Comparison of ENCODE assay signal across 14 cellular contexts in genomic region chr1:174626031-174627020, GRCh38.
DNase-seq lines count a peak whose midpoint lies in the region; ATAC-seq and TF ChIP-seq lines count a peak whose summit lies in the region.
"Had no signal": no experiment of that assay in that cellular context is flagged by ENCODE, and none has a peak within 500 bp of the region (broad histone marks: within the 10 kb centered on the region; RNA-seq: fewer than 3 reads in every experiment).

No MANE protein-coding gene starts in this region.

- H3K27me3 ChIP-seq in PC-3 (ENCODE audit: low read length): no peaks in the 10 kb centered on the region
- H3K27me3 ChIP-seq: esophagus squamous epithelium, sigmoid colon had no signal

- no peaks in the 10 kb centered on the region for H3K9me2 ChIP-seq in PC-3 (replicated peaks; ENCODE audit: low read length)

- CTCF ChIA-PET in PC-3 (lab: Charles Lee): no interaction called here

- H3K4me2 ChIP-seq in PC-3 (ENCODE audit: low read length): peak overlapping the region; percentile 16; the same call in 1 of the 2 replicates

- no peak for TF ChIP-seq CTCF in PC-3 (conservative IDR thresholded peaks at IDR 0.05; ENCODE audit: low read depth, low read length)

- POLR2A ChIA-PET in PC-3 (lab: Charles Lee; ENCODE audit: unreplicated experiment): interaction anchor here (0.6 kb wide), 1 partner anchor 10 kb away, joined by 3 read pairs; no protein-coding TSS in a partner anchor

- no peak overlapping the region for H3K4me3 ChIP-seq in PC-3 (ENCODE audit: low read length)
- H3K4me3 ChIP-seq: esophagus squamous epithelium, sigmoid colon had no signal

- no peak overlapping the region for H3K9ac ChIP-seq in PC-3 (ENCODE audit: low read length)

- intact Hi-C loops in PC-3 (cut with micrococcal nuclease): no loop called here

- H2AFZ ChIP-seq in PC-3 (ENCODE audit: low read length): no peak overlapping the region

- no peak for ATAC-seq in PC-3
- no peak for ATAC-seq in HG02588 (IDR thresholded peaks at IDR 0.05; ENCODE audit: unreplicated experiment)
- no peak for ATAC-seq in GM21360 (IDR thresholded peaks at IDR 0.05; ENCODE audit: unreplicated experiment)
- ATAC-seq: activated CD4-positive, alpha-beta T cell treated with anti-CD3 and anti-CD28 coated beads for 36 hours had no signal

- DNase-seq in NCI-H2081 (lab: John Stamatoyannopoulos, UW) (peak; percentile 15 to 33), NCI-H2081 treated with DMSO at 0.1 percent for 48 hours (lab: John Stamatoyannopoulos, UW) (no peak), PC-3 (peak; percentile 68), fibroblast of peridontal ligament (ENCODE audit: extremely low read depth) (peak; percentile 36), superior temporal gyrus (ENCODE audit: extremely low spot score) (peak; percentile 3), GF-D8 (lab: John Stamatoyannopoulos, UW) (no peak)
- DNase-seq: activated CD4-positive, alpha-beta T cell treated with anti-CD3 and anti-CD28 coated beads for 36 hours; activated effector memory CD4-positive, alpha-beta T cell treated with anti-CD3 and anti-CD28 coated beads, Interleukin-2, amount 50 U/mL, for 16 hours; Caco-2; esophagus squamous epithelium; sigmoid colon had no signal

- H3K4me1 ChIP-seq in PC-3 (ENCODE audit: insufficient read depth, low read length): peaks cover 9% of the 10 kb centered on the region; the same call in 1 of the 2 replicates
- H3K4me1 ChIP-seq: esophagus squamous epithelium, sigmoid colon had no signal

- H3K36me3 ChIP-seq in PC-3 (ENCODE audit: low read depth, low read length): no peaks in the 10 kb centered on the region
- H3K36me3 ChIP-seq: esophagus squamous epithelium, sigmoid colon had no signal

- no peaks in the 10 kb centered on the region for H3K9me3 ChIP-seq in PC-3 (ENCODE audit: low read length)
- H3K9me3 ChIP-seq: Caco-2, esophagus squamous epithelium, sigmoid colon had no signal

- BruUV-seq in PC-3 (replicated peaks; lab: Mats Ljungman, UMichigan): no TSS peak

- H3K27ac ChIP-seq in PC-3 (ENCODE audit: low read length): peak overlapping the region; percentile 37
- H3K27ac ChIP-seq: 22Rv1, esophagus squamous epithelium, sigmoid colon had no signal

- no peaks in the 10 kb centered on the region for H3K79me2 ChIP-seq in PC-3 (ENCODE audit: low read length)

- no peaks in the 10 kb centered on the region for H4K20me1 ChIP-seq in PC-3 (ENCODE audit: low read length)

- no peaks in the 10 kb centered on the region for H3F3A ChIP-seq in PC-3 (ENCODE audit: low read length, unreplicated experiment)

Comparison
In these comparisons a context has a peak if more than half of its experiments do, and no peak if none do; other contexts are left out.
1. DNase-seq: peak in NCI-H2081 (2 of 2), PC-3 (single experiment), fibroblast of peridontal ligament (single experiment) and superior temporal gyrus (single experiment); none in NCI-H2081 treated with DMSO at 0.1 percent for 48 hours (single experiment) and GF-D8 (single experiment).